Comparison of ENCODE assay signal across 1 cellular context in genomic region chr2:31693882-31694281, GRCh38.
TF ChIP-seq lines count a peak whose summit lies in the region.

No MANE protein-coding gene starts in this region.

TF ChIP-seq in GM12878, 131 proteins besides CTCF, POLR2A, EP300 and RAD21 (continued from another document):
- TF ChIP-seq, protein P1, sequence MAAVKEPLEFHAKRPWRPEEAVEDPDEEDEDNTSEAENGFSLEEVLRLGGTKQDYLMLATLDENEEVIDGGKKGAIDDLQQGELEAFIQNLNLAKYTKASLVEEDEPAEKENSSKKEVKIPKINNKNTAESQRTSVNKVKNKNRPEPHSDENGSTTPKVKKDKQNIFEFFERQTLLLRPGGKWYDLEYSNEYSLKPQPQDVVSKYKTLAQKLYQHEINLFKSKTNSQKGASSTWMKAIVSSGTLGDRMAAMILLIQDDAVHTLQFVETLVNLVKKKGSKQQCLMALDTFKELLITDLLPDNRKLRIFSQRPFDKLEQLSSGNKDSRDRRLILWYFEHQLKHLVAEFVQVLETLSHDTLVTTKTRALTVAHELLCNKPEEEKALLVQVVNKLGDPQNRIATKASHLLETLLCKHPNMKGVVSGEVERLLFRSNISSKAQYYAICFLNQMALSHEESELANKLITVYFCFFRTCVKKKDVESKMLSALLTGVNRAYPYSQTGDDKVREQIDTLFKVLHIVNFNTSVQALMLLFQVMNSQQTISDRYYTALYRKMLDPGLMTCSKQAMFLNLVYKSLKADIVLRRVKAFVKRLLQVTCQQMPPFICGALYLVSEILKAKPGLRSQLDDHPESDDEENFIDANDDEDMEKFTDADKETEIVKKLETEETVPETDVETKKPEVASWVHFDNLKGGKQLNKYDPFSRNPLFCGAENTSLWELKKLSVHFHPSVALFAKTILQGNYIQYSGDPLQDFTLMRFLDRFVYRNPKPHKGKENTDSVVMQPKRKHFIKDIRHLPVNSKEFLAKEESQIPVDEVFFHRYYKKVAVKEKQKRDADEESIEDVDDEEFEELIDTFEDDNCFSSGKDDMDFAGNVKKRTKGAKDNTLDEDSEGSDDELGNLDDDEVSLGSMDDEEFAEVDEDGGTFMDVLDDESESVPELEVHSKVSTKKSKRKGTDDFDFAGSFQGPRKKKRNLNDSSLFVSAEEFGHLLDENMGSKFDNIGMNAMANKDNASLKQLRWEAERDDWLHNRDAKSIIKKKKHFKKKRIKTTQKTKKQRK (IDR thresholded peaks at IDR 0.05; ENCODE audit: low read depth, low read length): peak; percentile 21; the same call in 1 of the 2 replicates
